Comparison of ENCODE assay signal across 20 cellular contexts in genomic region chr5:88396126-88396525, GRCh38.
"Had no signal": no experiment of that assay in that cellular context is flagged by ENCODE, and none has a peak within 500 bp of the region (broad histone marks: within the 10 kb centered on the region; RNA-seq: fewer than 3 reads in every experiment).

No MANE protein-coding gene starts in this region.

- H3K36me3 Mint-ChIP-seq: activated naive CD4-positive, alpha-beta T cell treated with anti-CD3 and anti-CD28 coated beads, Interleukin-2, amount 50 U/mL, for 72 hours; immature natural killer cell; naive thymus-derived CD4-positive, alpha-beta T cell; T-cell; WTC11 had no signal

- H3K4me3 Mint-ChIP-seq: activated CD4-positive, alpha-beta T cell treated with anti-CD3 and anti-CD28 coated beads for 36 hours; immature natural killer cell; naive thymus-derived CD4-positive, alpha-beta T cell; stimulated activated naive CD8-positive, alpha-beta T cell treated with anti-CD3 and anti-CD28 coated beads, Interleukin-15, amount 100 ng/mL, for 72 hours; T-cell had no signal

- H3K27me3 ChIP-seq: body of pancreas, gastrocnemius medialis, heart right ventricle, right lobe of liver had no signal

- H3K9me3 Mint-ChIP-seq: activated naive CD4-positive, alpha-beta T cell treated with anti-CD3 and anti-CD28 coated beads, Interleukin-2, amount 50 U/mL, for 72 hours; stimulated activated naive CD8-positive, alpha-beta T cell treated with anti-CD3 and anti-CD28 coated beads, Interleukin-15, amount 100 ng/mL, for 72 hours; T-cell; WTC11 had no signal

- H3K36me3 ChIP-seq: gastrocnemius medialis, heart right ventricle, right lobe of liver, thoracic aorta had no signal

- H3K27ac Mint-ChIP-seq: activated CD4-positive, alpha-beta T cell treated with anti-CD3 and anti-CD28 coated beads for 36 hours; activated naive CD4-positive, alpha-beta T cell treated with anti-CD3 and anti-CD28 coated beads, Interleukin-2, amount 50 U/mL, for 72 hours; immature natural killer cell; naive thymus-derived CD4-positive, alpha-beta T cell; stimulated activated naive CD8-positive, alpha-beta T cell treated with anti-CD3 and anti-CD28 coated beads, Interleukin-15, amount 100 ng/mL, for 72 hours; T-cell; WTC11 had no signal

- H3K4me3 ChIP-seq: body of pancreas, coronary artery, gastrocnemius medialis, heart right ventricle, right lobe of liver, thoracic aorta had no signal

- H3K4me1 Mint-ChIP-seq: activated CD4-positive, alpha-beta T cell treated with anti-CD3 and anti-CD28 coated beads for 36 hours; immature natural killer cell; stimulated activated naive CD8-positive, alpha-beta T cell treated with anti-CD3 and anti-CD28 coated beads, Interleukin-15, amount 100 ng/mL, for 72 hours; T-cell had no signal

- H3K9me3 ChIP-seq: body of pancreas, gastrocnemius medialis, heart right ventricle, right lobe of liver, thoracic aorta had no signal

- H3K27ac ChIP-seq: body of pancreas, coronary artery, gastrocnemius medialis, heart right ventricle, right lobe of liver, thoracic aorta had no signal

- FAIRE-seq: small intestine had no signal

- ATAC-seq: activated CD4-positive, alpha-beta T cell treated with anti-CD3 and anti-CD28 coated beads for 36 hours; activated naive CD4-positive, alpha-beta T cell treated with anti-CD3 and anti-CD28 coated beads, Interleukin-2, amount 50 U/mL, for 72 hours; body of pancreas; heart right ventricle; naive thymus-derived CD4-positive, alpha-beta T cell; right lobe of liver; SK-N-SH treated with all-trans-retinoic acid at 6 μM for 48 hours; stimulated activated naive CD8-positive, alpha-beta T cell treated with anti-CD3 and anti-CD28 coated beads, Interleukin-15, amount 100 ng/mL, for 72 hours; T-cell had no signal

- H3K4me1 ChIP-seq: body of pancreas, gastrocnemius medialis, heart right ventricle, right lobe of liver had no signal

- DNase-seq: activated CD4-positive, alpha-beta T cell treated with anti-CD3 and anti-CD28 coated beads for 36 hours; activated CD4-positive, alpha-beta T cell treated with anti-CD3 and anti-CD28 coated beads, Interleukin-2, amount 50 U/mL, for 48 hours; activated gamma-delta T cell treated with Interleukin-2 at 50 U/mL for 16 hours; body of pancreas; central memory CD4-positive, alpha-beta T cell; gastrocnemius medialis; heart right ventricle; immature natural killer cell; naive thymus-derived CD4-positive, alpha-beta T cell; right lobe of liver; small intestine; stimulated activated CD4-positive, alpha-beta T cell treated with anti-CD3 and anti-CD28 coated beads, Interleukin-15, amount 100 ng/mL, for 24 hours; stimulated activated CD4-positive, alpha-beta T cell treated with anti-CD3 and anti-CD28 coated beads, Interleukin-2, amount 100 ng/mL, for 48 hours; stimulated activated naive CD8-positive, alpha-beta T cell treated with anti-CD3 and anti-CD28 coated beads, Interleukin-15, amount 100 ng/mL, for 72 hours; T-cell had no signal
